In the genomic region with DNA sequence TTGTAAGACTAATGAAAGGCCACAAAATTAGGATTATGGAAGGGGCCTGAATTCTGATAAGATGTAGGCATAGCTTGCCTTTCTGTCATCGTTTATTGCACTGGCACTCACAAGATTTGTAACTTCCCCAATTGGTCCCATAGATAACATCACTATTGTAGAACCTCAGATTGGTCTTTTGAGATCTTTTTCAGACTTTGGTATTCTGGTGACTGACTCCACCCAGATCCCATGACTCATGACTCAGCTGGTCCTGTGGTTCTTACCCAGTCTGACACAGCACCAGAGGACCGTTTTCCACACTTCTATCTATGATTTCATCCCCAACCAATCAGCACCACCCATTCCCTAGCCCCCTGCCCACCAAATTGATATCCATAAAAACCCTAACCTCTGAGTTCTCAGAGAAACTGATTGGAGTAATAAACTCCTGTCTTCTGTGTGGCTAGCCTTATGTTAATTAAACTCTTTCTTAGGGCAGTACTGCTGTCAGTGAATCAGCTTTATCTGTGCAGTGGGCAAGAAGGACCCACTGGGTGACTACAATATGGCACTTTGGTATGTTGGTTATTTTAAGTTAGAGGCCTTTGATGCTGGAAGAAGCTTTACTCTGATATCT, we compare ENCODE assay signal across 1 cellular context.
A peak's percentile ranks its signal among the peaks of the same experiment; 100 is the strongest.
TF ChIP-seq lines count a peak whose summit lies in the region.

No MANE protein-coding gene starts in this region.

TF ChIP-seq in K562, 482 proteins besides CTCF, POLR2A, EP300 and RAD21 (continued from another document and continues in another):
- TF ChIP-seq, protein P1, sequence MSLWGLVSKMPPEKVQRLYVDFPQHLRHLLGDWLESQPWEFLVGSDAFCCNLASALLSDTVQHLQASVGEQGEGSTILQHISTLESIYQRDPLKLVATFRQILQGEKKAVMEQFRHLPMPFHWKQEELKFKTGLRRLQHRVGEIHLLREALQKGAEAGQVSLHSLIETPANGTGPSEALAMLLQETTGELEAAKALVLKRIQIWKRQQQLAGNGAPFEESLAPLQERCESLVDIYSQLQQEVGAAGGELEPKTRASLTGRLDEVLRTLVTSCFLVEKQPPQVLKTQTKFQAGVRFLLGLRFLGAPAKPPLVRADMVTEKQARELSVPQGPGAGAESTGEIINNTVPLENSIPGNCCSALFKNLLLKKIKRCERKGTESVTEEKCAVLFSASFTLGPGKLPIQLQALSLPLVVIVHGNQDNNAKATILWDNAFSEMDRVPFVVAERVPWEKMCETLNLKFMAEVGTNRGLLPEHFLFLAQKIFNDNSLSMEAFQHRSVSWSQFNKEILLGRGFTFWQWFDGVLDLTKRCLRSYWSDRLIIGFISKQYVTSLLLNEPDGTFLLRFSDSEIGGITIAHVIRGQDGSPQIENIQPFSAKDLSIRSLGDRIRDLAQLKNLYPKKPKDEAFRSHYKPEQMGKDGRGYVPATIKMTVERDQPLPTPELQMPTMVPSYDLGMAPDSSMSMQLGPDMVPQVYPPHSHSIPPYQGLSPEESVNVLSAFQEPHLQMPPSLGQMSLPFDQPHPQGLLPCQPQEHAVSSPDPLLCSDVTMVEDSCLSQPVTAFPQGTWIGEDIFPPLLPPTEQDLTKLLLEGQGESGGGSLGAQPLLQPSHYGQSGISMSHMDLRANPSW (CRISPR knock-in tag; IDR thresholded peaks at IDR 0.05): no peak
- peak; percentile 78; the same call in 1 of the 2 replicates for TF ChIP-seq PHTF2 (CRISPR knock-in tag; IDR thresholded peaks at IDR 0.05)
- no peak for TF ChIP-seq CBX5 (IDR thresholded peaks at IDR 0.05; ENCODE audit: borderline replicate concordance, low read depth)
- no peak for TF ChIP-seq HCFC1 (IDR thresholded peaks at IDR 0.05; ENCODE audit: low read depth, low read length)
- no peak for TF ChIP-seq TCF7L2 (IDR thresholded peaks at IDR 0.05; ENCODE audit: low read depth, low read length)
- TF ChIP-seq PHB (CRISPR knock-in tag; IDR thresholded peaks at IDR 0.05): no peak
- TF ChIP-seq, protein P2, sequence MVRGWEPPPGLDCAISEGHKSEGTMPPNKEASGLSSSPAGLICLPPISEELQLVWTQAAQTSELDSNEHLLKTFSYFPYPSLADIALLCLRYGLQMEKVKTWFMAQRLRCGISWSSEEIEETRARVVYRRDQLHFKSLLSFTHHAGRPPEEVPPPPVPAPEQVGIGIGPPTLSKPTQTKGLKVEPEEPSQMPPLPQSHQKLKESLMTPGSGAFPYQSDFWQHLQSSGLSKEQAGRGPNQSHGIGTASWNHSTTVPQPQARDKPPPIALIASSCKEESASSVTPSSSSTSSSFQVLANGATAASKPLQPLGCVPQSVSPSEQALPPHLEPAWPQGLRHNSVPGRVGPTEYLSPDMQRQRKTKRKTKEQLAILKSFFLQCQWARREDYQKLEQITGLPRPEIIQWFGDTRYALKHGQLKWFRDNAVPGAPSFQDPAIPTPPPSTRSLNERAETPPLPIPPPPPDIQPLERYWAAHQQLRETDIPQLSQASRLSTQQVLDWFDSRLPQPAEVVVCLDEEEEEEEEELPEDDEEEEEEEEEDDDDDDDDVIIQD (CRISPR knock-in tag; IDR thresholded peaks at IDR 0.05): no peak
- no peak for TF ChIP-seq RUNX1 (IDR thresholded peaks at IDR 0.05; ENCODE audit: low read depth)
- TF ChIP-seq FOSL1 (tag; conservative IDR thresholded peaks at IDR 0.05): peak; percentile 97
- no peak for TF ChIP-seq MXI1 (IDR thresholded peaks at IDR 0.05; ENCODE audit: low read depth, low read length)
- peak; percentile 23; the same call in 1 of the 2 replicates for TF ChIP-seq HDAC2 (IDR thresholded peaks at IDR 0.05)
- TF ChIP-seq POLR3G (IDR thresholded peaks at IDR 0.05; ENCODE audit: extremely low read depth, insufficient read length, insufficient replicate concordance): no peak
- TF ChIP-seq SRSF9 (IDR thresholded peaks at IDR 0.05; ENCODE audit: borderline replicate concordance, low read depth, low read length): no peak
- no peak for TF ChIP-seq BRD9 (IDR thresholded peaks at IDR 0.05; ENCODE audit: low read depth, partially characterized antibody)
- TF ChIP-seq, protein P3, sequence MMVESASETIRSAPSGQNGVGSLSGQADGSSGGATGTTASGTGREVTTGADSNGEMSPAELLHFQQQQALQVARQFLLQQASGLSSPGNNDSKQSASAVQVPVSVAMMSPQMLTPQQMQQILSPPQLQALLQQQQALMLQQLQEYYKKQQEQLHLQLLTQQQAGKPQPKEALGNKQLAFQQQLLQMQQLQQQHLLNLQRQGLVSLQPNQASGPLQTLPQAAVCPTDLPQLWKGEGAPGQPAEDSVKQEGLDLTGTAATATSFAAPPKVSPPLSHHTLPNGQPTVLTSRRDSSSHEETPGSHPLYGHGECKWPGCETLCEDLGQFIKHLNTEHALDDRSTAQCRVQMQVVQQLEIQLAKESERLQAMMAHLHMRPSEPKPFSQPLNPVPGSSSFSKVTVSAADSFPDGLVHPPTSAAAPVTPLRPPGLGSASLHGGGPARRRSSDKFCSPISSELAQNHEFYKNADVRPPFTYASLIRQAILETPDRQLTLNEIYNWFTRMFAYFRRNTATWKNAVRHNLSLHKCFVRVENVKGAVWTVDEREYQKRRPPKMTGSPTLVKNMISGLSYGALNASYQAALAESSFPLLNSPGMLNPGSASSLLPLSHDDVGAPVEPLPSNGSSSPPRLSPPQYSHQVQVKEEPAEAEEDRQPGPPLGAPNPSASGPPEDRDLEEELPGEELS (CRISPR knock-in tag; IDR thresholded peaks at IDR 0.05; ENCODE audit: borderline replicate concordance): no peak
- no peak for TF ChIP-seq ZNF507 (tag; conservative IDR thresholded peaks at IDR 0.05)
- no peak for TF ChIP-seq ZNF143 (CRISPR knock-in tag; IDR thresholded peaks at IDR 0.05)
- TF ChIP-seq, protein P4, sequence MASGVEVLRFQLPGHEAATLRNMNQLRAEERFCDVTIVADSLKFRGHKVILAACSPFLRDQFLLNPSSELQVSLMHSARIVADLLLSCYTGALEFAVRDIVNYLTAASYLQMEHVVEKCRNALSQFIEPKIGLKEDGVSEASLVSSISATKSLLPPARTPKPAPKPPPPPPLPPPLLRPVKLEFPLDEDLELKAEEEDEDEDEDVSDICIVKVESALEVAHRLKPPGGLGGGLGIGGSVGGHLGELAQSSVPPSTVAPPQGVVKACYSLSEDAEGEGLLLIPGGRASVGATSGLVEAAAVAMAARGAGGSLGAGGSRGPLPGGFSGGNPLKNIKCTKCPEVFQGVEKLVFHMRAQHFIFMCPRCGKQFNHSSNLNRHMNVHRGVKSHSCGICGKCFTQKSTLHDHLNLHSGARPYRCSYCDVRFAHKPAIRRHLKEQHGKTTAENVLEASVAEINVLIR (CRISPR knock-in tag; IDR thresholded peaks at IDR 0.05): no peak
- no peak for TF ChIP-seq PML (IDR thresholded peaks at IDR 0.05; ENCODE audit: low read length)
- TF ChIP-seq, protein P5, sequence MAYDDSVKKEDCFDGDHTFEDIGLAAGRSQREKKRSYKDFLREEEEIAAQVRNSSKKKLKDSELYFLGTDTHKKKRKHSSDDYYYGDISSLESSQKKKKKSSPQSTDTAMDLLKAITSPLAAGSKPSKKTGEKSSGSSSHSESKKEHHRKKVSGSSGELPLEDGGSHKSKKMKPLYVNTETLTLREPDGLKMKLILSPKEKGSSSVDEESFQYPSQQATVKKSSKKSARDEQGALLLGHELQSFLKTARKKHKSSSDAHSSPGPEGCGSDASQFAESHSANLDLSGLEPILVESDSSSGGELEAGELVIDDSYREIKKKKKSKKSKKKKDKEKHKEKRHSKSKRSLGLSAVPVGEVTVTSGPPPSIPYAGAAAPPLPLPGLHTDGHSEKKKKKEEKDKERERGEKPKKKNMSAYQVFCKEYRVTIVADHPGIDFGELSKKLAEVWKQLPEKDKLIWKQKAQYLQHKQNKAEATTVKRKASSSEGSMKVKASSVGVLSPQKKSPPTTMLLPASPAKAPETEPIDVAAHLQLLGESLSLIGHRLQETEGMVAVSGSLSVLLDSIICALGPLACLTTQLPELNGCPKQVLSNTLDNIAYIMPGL (CRISPR knock-in tag; IDR thresholded peaks at IDR 0.05): no peak
- TF ChIP-seq, protein P6, sequence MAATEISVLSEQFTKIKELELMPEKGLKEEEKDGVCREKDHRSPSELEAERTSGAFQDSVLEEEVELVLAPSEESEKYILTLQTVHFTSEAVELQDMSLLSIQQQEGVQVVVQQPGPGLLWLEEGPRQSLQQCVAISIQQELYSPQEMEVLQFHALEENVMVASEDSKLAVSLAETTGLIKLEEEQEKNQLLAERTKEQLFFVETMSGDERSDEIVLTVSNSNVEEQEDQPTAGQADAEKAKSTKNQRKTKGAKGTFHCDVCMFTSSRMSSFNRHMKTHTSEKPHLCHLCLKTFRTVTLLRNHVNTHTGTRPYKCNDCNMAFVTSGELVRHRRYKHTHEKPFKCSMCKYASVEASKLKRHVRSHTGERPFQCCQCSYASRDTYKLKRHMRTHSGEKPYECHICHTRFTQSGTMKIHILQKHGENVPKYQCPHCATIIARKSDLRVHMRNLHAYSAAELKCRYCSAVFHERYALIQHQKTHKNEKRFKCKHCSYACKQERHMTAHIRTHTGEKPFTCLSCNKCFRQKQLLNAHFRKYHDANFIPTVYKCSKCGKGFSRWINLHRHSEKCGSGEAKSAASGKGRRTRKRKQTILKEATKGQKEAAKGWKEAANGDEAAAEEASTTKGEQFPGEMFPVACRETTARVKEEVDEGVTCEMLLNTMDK (IDR thresholded peaks at IDR 0.05; ENCODE audit: borderline replicate concordance, insufficient read depth, low read depth, low read length, poor library complexity, severe bottlenecking): no peak
- no peak for TF ChIP-seq POU5F1 (IDR thresholded peaks at IDR 0.05; ENCODE audit: borderline replicate concordance, low read depth, low read length, partially characterized antibody)
- TF ChIP-seq ZNF146 (CRISPR knock-in tag; IDR thresholded peaks at IDR 0.05; ENCODE audit: unreplicated experiment): no peak
- TF ChIP-seq MCM5 (IDR thresholded peaks at IDR 0.05; ENCODE audit: low read depth): no peak
- TF ChIP-seq, protein P7, sequence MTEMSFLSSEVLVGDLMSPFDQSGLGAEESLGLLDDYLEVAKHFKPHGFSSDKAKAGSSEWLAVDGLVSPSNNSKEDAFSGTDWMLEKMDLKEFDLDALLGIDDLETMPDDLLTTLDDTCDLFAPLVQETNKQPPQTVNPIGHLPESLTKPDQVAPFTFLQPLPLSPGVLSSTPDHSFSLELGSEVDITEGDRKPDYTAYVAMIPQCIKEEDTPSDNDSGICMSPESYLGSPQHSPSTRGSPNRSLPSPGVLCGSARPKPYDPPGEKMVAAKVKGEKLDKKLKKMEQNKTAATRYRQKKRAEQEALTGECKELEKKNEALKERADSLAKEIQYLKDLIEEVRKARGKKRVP (CRISPR knock-in tag; IDR thresholded peaks at IDR 0.05): no peak
- TF ChIP-seq, protein P8, sequence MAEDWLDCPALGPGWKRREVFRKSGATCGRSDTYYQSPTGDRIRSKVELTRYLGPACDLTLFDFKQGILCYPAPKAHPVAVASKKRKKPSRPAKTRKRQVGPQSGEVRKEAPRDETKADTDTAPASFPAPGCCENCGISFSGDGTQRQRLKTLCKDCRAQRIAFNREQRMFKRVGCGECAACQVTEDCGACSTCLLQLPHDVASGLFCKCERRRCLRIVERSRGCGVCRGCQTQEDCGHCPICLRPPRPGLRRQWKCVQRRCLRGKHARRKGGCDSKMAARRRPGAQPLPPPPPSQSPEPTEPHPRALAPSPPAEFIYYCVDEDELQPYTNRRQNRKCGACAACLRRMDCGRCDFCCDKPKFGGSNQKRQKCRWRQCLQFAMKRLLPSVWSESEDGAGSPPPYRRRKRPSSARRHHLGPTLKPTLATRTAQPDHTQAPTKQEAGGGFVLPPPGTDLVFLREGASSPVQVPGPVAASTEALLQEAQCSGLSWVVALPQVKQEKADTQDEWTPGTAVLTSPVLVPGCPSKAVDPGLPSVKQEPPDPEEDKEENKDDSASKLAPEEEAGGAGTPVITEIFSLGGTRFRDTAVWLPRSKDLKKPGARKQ (CRISPR knock-in tag; IDR thresholded peaks at IDR 0.05): no peak
- peak; percentile 88 for TF ChIP-seq ATF7 (IDR thresholded peaks at IDR 0.05)
- no peak for TF ChIP-seq RHOXF2B (CRISPR knock-in tag; conservative IDR thresholded peaks at IDR 0.05)
- TF ChIP-seq, protein P9, sequence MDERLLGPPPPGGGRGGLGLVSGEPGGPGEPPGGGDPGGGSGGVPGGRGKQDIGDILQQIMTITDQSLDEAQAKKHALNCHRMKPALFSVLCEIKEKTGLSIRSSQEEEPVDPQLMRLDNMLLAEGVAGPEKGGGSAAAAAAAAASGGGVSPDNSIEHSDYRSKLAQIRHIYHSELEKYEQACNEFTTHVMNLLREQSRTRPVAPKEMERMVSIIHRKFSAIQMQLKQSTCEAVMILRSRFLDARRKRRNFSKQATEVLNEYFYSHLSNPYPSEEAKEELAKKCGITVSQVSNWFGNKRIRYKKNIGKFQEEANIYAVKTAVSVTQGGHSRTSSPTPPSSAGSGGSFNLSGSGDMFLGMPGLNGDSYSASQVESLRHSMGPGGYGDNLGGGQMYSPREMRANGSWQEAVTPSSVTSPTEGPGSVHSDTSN (CRISPR knock-in tag; IDR thresholded peaks at IDR 0.05; ENCODE audit: low read depth): no peak
- TF ChIP-seq, protein P9 (tag; conservative IDR thresholded peaks at IDR 0.05; ENCODE audit: low read depth): peak; percentile 69
- peak in 1 of 2 experiments; percentile 79; a peak in 1 of 4 replicates for TF ChIP-seq RCOR1 (IDR thresholded peaks at IDR 0.05; ENCODE audit: borderline replicate concordance in 1 of 2, low read depth in 2 of 2, low read length in 2 of 2)
- no peak for TF ChIP-seq CBFA2T3 (IDR thresholded peaks at IDR 0.05)
- TF ChIP-seq POLR2G (IDR thresholded peaks at IDR 0.05; ENCODE audit: low read depth, low read length): no peak
- TF ChIP-seq, protein P10, sequence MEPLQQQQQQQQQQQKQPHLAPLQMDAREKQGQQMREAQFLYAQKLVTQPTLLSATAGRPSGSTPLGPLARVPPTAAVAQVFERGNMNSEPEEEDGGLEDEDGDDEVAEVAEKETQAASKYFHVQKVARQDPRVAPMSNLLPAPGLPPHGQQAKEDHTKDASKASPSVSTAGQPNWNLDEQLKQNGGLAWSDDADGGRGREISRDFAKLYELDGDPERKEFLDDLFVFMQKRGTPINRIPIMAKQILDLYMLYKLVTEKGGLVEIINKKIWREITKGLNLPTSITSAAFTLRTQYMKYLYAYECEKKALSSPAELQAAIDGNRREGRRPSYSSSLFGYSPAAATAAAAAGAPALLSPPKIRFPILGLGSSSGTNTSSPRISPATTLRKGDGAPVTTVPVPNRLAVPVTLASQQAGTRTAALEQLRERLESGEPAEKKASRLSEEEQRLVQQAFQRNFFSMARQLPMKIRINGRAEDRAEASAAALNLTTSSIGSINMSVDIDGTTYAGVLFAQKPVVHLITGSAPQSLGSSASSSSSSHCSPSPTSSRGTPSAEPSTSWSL (CRISPR knock-in tag; IDR thresholded peaks at IDR 0.05; ENCODE audit: borderline replicate concordance): no peak; the same call in 1 of the 2 replicates
- no peak for TF ChIP-seq ZNF274 (IDR thresholded peaks at IDR 0.05; ENCODE audit: borderline replicate concordance, low read depth, low read length)
- TF ChIP-seq XRCC4 (IDR thresholded peaks at IDR 0.05; ENCODE audit: extremely low read depth, insufficient read depth, insufficient read length): no peak
- TF ChIP-seq TSC22D4 (tag; IDR thresholded peaks at IDR 0.05): no peak
- TF ChIP-seq ZNF830 (CRISPR knock-in tag; IDR thresholded peaks at IDR 0.05): no peak
- no peak for TF ChIP-seq PHB2 (IDR thresholded peaks at IDR 0.05; ENCODE audit: low read depth)
- no peak for TF ChIP-seq SNIP1 (IDR thresholded peaks at IDR 0.05; ENCODE audit: low read depth)
